20 cellular contexts compared by ENCODE assay signal in genomic region chr13:112972258-112972657, GRCh38. TPM values are rescaled to one million over a fixed set of nuclear protein-coding genes. Genes with fewer than 3 reads are reported as not detected.
DNase-seq lines count a peak whose midpoint lies in the region; ATAC-seq, FAIRE-seq and TF ChIP-seq lines count a peak whose summit lies in the region.
"Had no signal": no experiment of that assay in that cellular context is flagged by ENCODE, and none has a peak within 500 bp of the region (broad histone marks: within the 10 kb centered on the region; RNA-seq: fewer than 3 reads in every experiment).

No MANE protein-coding gene starts in this region.

- H3K9me3 Mint-ChIP-seq in glutamatergic neuron (ENCODE audit: unreplicated experiment), result peaks cover 9% of the 10 kb centered on the region
- peaks cover 3% of the 10 kb centered on the region for H3K9me3 Mint-ChIP-seq in Calu3 (ENCODE audit: low read depth, unreplicated experiment)
- H3K9me3 Mint-ChIP-seq: CD8-positive, alpha-beta T cell had no signal

- in situ Hi-C loops in K562 (cut with MboI) (no loop called here), transverse colon (cut with MboI; ENCODE audit: low pct_ligation_motif_present in 1 of 4, low pct_unique_long_range_greater_than_20kb in 1 of 4, low sequenced_read_pairs in 3 of 4) (loop anchor here in 1 of 4 donors (25.0 kb wide), 1 partner anchor 415 kb away; no protein-coding TSS in a partner anchor)

- no peak overlapping the region for H3K9ac ChIP-seq in K562 (ENCODE audit: insufficient read depth in 1 of 2, low read depth in 2 of 2, low read length in 2 of 2)

- POLR2A ChIA-PET in HEK293 (lab: Yijun Ruan, JAX), result no interaction called here
- POLR2A ChIA-PET in K562 (lab: Yijun Ruan, JAX), result interaction anchor here (0.7 kb wide), 1 partner anchor 89 kb away, joined by 4 read pairs; no protein-coding TSS in a partner anchor

- H3K4me3 ChIP-seq in HEK293 (ENCODE audit: low read depth, low read length) (no peak overlapping the region), K562 (no peak overlapping the region), transverse colon (no peak overlapping the region)
- H3K4me3 ChIP-seq: GM12878, GM23338, HAP-1 had no signal

- BruUV-seq in K562 (replicated peaks; lab: Mats Ljungman, UMichigan), result no TSS peak
- no TSS peak for BruUV-seq in Calu3 (replicated peaks; lab: Mats Ljungman, UMichigan)

- no peaks in the 10 kb centered on the region for H3K79me2 ChIP-seq in K562 (ENCODE audit: control insufficient read depth, insufficient read depth, low read length)

- DNase-seq in K562 (ENCODE audit: extremely low read depth in 1 of 4, low spot score in 3 of 4) (no peak), glutamatergic neuron (no peak), transverse colon (peak; percentile 0), Calu3 (no peak), NCI-H1417 treated with DMSO at 0.1 percent for 48 hours (lab: John Stamatoyannopoulos, UW) (no peak), NCI-H446 (lab: John Stamatoyannopoulos, UW) (no peak), NCI-H1092 treated with DMSO at 0.1 percent for 48 hours (lab: John Stamatoyannopoulos, UW) (no peak)
- DNase-seq: C1 segment of cervical spinal cord; CD4-positive, CD25-positive, alpha-beta regulatory T cell; CD8-positive, alpha-beta T cell; DMS 273 treated with DMSO at 0.1 percent for 48 hours; EL; GDM1 had no signal

- CTCF ChIA-PET in HEK293 (lab: Yijun Ruan, JAX), result no interaction called here
- CTCF ChIA-PET in K562 (lab: Yijun Ruan, JAX; ENCODE audit: low intra/inter-chr PET ratio), result no interaction called here
- CTCF ChIA-PET in Calu3 (lab: Charles Lee), result no interaction called here

- H3K4me3 Mint-ChIP-seq in glutamatergic neuron (ENCODE audit: unreplicated experiment) (peak overlapping the region; percentile 1), Calu3 (ENCODE audit: low read depth, unreplicated experiment) (no peak overlapping the region)
- H3K4me3 Mint-ChIP-seq: CD8-positive, alpha-beta T cell; GM23338 had no signal

- no peak overlapping the region for H2AFZ ChIP-seq in K562 (ENCODE audit: low read depth, low read length)
- H2AFZ ChIP-seq: GM23338 had no signal

- peaks cover 8% of the 10 kb centered on the region for H3K4me1 ChIP-seq in HEK293 (ENCODE audit: control insufficient read depth, insufficient read depth, low read length)
- peaks cover 0 to 14% of the 10 kb centered on the region in 2 experiments; a peak in 2 of 5 replicates for H3K4me1 ChIP-seq in K562 (replicated peaks in 1 of 2; ENCODE audit: control insufficient read depth in 2 of 2, insufficient read depth in 2 of 2, low read length in 2 of 2)
- peaks cover 0 to 18% (median 7%) of the 10 kb centered on the region in 4 donors for H3K4me1 ChIP-seq in transverse colon

- H4K20me1 ChIP-seq in K562 (replicated peaks; ENCODE audit: control insufficient read depth, insufficient read depth, low read length), result no peaks in the 10 kb centered on the region

- peaks cover 12% of the 10 kb centered on the region for H3K4me1 Mint-ChIP-seq in glutamatergic neuron (ENCODE audit: low read depth, unreplicated experiment)
- no peaks in the 10 kb centered on the region for H3K4me1 Mint-ChIP-seq in Calu3 (ENCODE audit: low read depth, unreplicated experiment)

- H3K9me3 ChIP-seq in HEK293 (ENCODE audit: control insufficient read depth, insufficient read depth, low read depth, low read length) (no peaks in the 10 kb centered on the region), K562 (replicated peaks; ENCODE audit: control insufficient read depth, insufficient read depth, low read depth, low read length) (no peaks in the 10 kb centered on the region), transverse colon (no peaks in the 10 kb centered on the region)
- H3K9me3 ChIP-seq: Caco-2, HAP-1 had no signal

- FAIRE-seq in K562 (lab: Jason Lieb, UNC), result no peak
- FAIRE-seq: D721Med, GM12878, H54 had no signal

- no peaks in the 10 kb centered on the region for H3K36me3 ChIP-seq in HEK293 (ENCODE audit: control insufficient read depth in 2 of 2, insufficient read depth in 1 of 2, low read length in 2 of 2)
- H3K36me3 ChIP-seq in K562 (ENCODE audit: control insufficient read depth, insufficient read depth, low read length), result no peaks in the 10 kb centered on the region
- H3K36me3 ChIP-seq in transverse colon, result no peaks in the 10 kb centered on the region
- H3K36me3 ChIP-seq: HAP-1 had no signal

- TF ChIP-seq EP300 in K562 (IDR thresholded peaks at IDR 0.05; ENCODE audit: low read length) (no peak), transverse colon (IDR thresholded peaks at IDR 0.05; ENCODE audit: low read depth) (no peak)

- intact Hi-C loops in K562 (cut with micrococcal nuclease), result no loop called here
- intact Hi-C loops in transverse colon (cut with DNase I; ENCODE audit: low total_unique reads), result no loop called here
- intact Hi-C loops in Calu3 (cut with micrococcal nuclease; ENCODE audit: unreplicated experiment), result no loop called here

- no peak for TF ChIP-seq CTCF in HEK293 (tag by site-specific recombination; IDR thresholded peaks at IDR 0.05)
- no peak for TF ChIP-seq CTCF in K562 (IDR thresholded peaks at IDR 0.05 in 2 of 3, conservative IDR thresholded peaks at IDR 0.05 in 1 of 3; ENCODE audit: insufficient read depth in 2 of 3, low read depth in 1 of 3, low read length in 3 of 3)
- TF ChIP-seq CTCF in glutamatergic neuron (IDR thresholded peaks at IDR 0.05; ENCODE audit: partially characterized antibody, unreplicated experiment), result no peak
- no peak for TF ChIP-seq CTCF in transverse colon (IDR thresholded peaks at IDR 0.05)
- no peak for TF ChIP-seq CTCF in Calu3 (IDR thresholded peaks at IDR 0.05; ENCODE audit: unreplicated experiment)

- ATAC-seq in K562, result no peak
- ATAC-seq: CD8-positive, alpha-beta T cell; GM12878; GM23338 had no signal

- WGBS in K562 (ENCODE audit: insufficient coverage, low coverage, missing lambda C conversion rate), result 0% methylated on average over 1 of the region's 1 CpG
- 71 to 91% methylated on average over 1 of the region's 1 CpG for WGBS in transverse colon (ENCODE audit: low coverage in 1 of 2), 2 donors

- H3K27me3 Mint-ChIP-seq in glutamatergic neuron (ENCODE audit: unreplicated experiment) (peaks cover 10% of the 10 kb centered on the region), Calu3 (ENCODE audit: unreplicated experiment) (no peaks in the 10 kb centered on the region)

- no peak for TF ChIP-seq POLR2A in K562 (conservative IDR thresholded peaks at IDR 0.05)
- TF ChIP-seq POLR2A in transverse colon (IDR thresholded peaks at IDR 0.05), result no peak

- H3K27ac ChIP-seq in HEK293 (ENCODE audit: extremely low read depth, low read depth, low read length), result no peak overlapping the region
- H3K27ac ChIP-seq in K562 (ENCODE audit: extremely low read depth, low read depth, low read length), result no peak overlapping the region
- no peak overlapping the region for H3K27ac ChIP-seq in transverse colon

- no peaks in the 10 kb centered on the region for H3K9me1 ChIP-seq in K562 (ENCODE audit: control insufficient read depth, insufficient read depth, low read length)

- H3K4me2 ChIP-seq in K562 (ENCODE audit: insufficient read depth, low read length), result no peak overlapping the region
- H3K4me2 ChIP-seq: GM23338 had no signal

- TF ChIP-seq RAD21 in K562 (CRISPR knock-in tag; conservative IDR thresholded peaks at IDR 0.05 in 1 of 2, IDR thresholded peaks at IDR 0.05 in 1 of 2), result no peak

- H3K36me3 Mint-ChIP-seq in glutamatergic neuron (ENCODE audit: unreplicated experiment), result peaks cover 15% of the 10 kb centered on the region
- no peaks in the 10 kb centered on the region for H3K36me3 Mint-ChIP-seq in Calu3 (ENCODE audit: insufficient read depth, unreplicated experiment)

- H3K27me3 ChIP-seq in K562 (ENCODE audit: control insufficient read depth in 2 of 2, insufficient read depth in 2 of 2, low read length in 2 of 2) (peaks cover 27 to 60% of the 10 kb centered on the region in 2 experiments), transverse colon (peaks cover 32% of the 10 kb centered on the region)

- H3K27ac Mint-ChIP-seq in glutamatergic neuron (ENCODE audit: unreplicated experiment), result no peak overlapping the region
- no peak overlapping the region for H3K27ac Mint-ChIP-seq in Calu3 (ENCODE audit: unreplicated experiment)
- H3K27ac Mint-ChIP-seq: CD4-positive, CD25-positive, alpha-beta regulatory T cell; CD8-positive, alpha-beta T cell; GM23338 had no signal

TF ChIP-seq in K562, 482 proteins besides CTCF, POLR2A, EP300 and RAD21:
- TF ChIP-seq EGR1 (conservative IDR thresholded peaks at IDR 0.05) (peak; percentile 41; the same call in 1 of the 2 replicates), NR2C2 (CRISPR knock-in tag; IDR thresholded peaks at IDR 0.05) (no peak), NR2C2 (tag; IDR thresholded peaks at IDR 0.05) (no peak), CHD4 (IDR thresholded peaks at IDR 0.05; ENCODE audit: insufficient read depth, insufficient replicate concordance, low read depth, low read length, poor library complexity, severe bottlenecking) (no peak)
TF ChIP-seq in K562: peak in this region for 1.

RNA-seq across cellular contexts. Expression of gene MCF2L, which starts 3.2 kb away (rescaled TPM):
- 0.16 and 0.97 TPM in 2 replicates for total RNA-seq in K562 (2011; cell fraction: chromatin; rRNA removed; ENCODE audit: low replicate concordance)
- total RNA-seq in K562 (2011; cell fraction: nucleolus; rRNA removed), result 0.33 TPM in 1 of 2 replicates, not detected in the other
- total RNA-seq in K562 (2011; cell fraction: nucleoplasm; rRNA removed), result 0.15 and 0.38 TPM in 2 replicates
- 0.05 TPM in 1 of 2 replicates, not detected in the other for total RNA-seq in K562 (2014; rRNA removed)
- total RNA-seq in K562 (2014; rRNA removed; fragmentation: Illumina TruSeq; extraction: Trizol), result not detected in 2 replicates
- total RNA-seq in K562 (2015; rRNA removed; fragmentation: Illumina TruSeq; extraction: Trizol), result 0.11 and 0.25 TPM in 2 replicates
- total RNA-seq in K562 (2021), result 0.18 and 0.56 TPM in 2 replicates
- polyA plus RNA-seq in K562 (2011; rRNA removed), result 0.18 TPM in 1 of 2 replicates, not detected in the other
- polyA plus RNA-seq in K562 (2011; cell fraction: cytosol; rRNA removed), result 0.22 TPM in 1 of 2 replicates, not detected in the other
- 0.13 and 0.29 TPM in 2 replicates for polyA plus RNA-seq in K562 (2011; cell fraction: nucleus; rRNA removed)
- 0.10 and 0.22 TPM in 2 replicates for polyA plus RNA-seq in K562 (2012)
- polyA plus RNA-seq in K562 (2014; fragmentation: Illumina TruSeq; extraction: Trizol), result not detected in 2 replicates
- polyA plus RNA-seq in K562 (2014; fragmentation: Nextera tagmentation; extraction: Ambion mirVana), result not detected
- not detected in 2 replicates for polyA plus RNA-seq in K562 (2014; rRNA removed)
- polyA minus RNA-seq in K562 (2011; rRNA and poly(A)+ RNA removed), result not detected in 2 replicates
- polyA minus RNA-seq in K562 (2011; cell fraction: cytosol; rRNA and poly(A)+ RNA removed), result 2.6 TPM in 1 of 2 replicates, not detected in the other
- polyA minus RNA-seq in K562 (2011; cell fraction: nucleus; rRNA and poly(A)+ RNA removed), result 0.27 TPM in 1 of 2 replicates, not detected in the other
- 83.0 TPM for total RNA-seq in glutamatergic neuron (ENCODE audit: unreplicated experiment)
- 100 to 1,000 TPM in 2 of 4 donors, 10 to 100 TPM in 2; 62.1 to 186 (median 91.3) TPM for total RNA-seq in transverse colon
- 12.9 and 14.2 TPM in 2 replicates for total RNA-seq in Calu3 (2022)

Comparison
In these comparisons a context has a peak if more than half of its experiments do, and no peak if none do; other contexts are left out.
1. Of the 44 proteins assayed by ChIP-seq in both K562 and HEK293: peak only in K562: none; only in HEK293: ZBTB17; in both: none; in neither: 43.